8 cellular contexts compared by ENCODE assay signal in the genomic region with DNA sequence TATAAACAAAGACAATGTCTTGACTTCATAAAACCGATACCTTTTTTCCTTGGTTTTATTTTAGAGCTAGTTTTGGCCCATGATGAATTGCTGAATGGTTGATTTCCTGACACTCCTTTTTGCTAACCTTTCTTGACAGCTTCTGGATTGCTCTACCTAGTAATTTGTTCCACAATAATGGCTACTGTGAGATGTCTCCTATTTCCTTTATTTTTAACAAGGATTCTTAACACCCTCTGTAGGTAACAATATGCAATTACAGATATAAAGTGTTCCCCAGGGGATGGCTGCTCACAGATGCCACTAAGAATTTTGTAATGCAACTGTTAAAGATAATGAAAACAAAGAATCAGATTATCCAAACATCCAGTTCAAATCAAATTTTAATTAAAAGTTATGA.
A peak's percentile ranks its signal among the peaks of the same experiment; 100 is the strongest.
DNase-seq lines count a peak whose midpoint lies in the region; ATAC-seq, FAIRE-seq and TF ChIP-seq lines count a peak whose summit lies in the region.

No MANE protein-coding gene starts in this region.

- no peaks in the 10 kb centered on the region for H3K9me3 ChIP-seq in adipocyte (ENCODE audit: control insufficient read depth, low read length)
- no peaks in the 10 kb centered on the region for H3K9me3 ChIP-seq in upper lobe of right lung

- H3K27me3 ChIP-seq in adipocyte (replicated peaks; ENCODE audit: control insufficient read depth, insufficient read depth, low read length) (no peaks in the 10 kb centered on the region), upper lobe of right lung (no peaks in the 10 kb centered on the region)

- intact Hi-C loops in upper lobe of right lung (cut with DNase I): loop anchor here (10.0 kb wide), 1 partner anchor 247 kb away; no protein-coding TSS in a partner anchor
- intact Hi-C loops in activated naive CD4-positive, alpha-beta T cell treated with anti-CD3 and anti-CD28 coated beads for 36 hours (cut with micrococcal nuclease): loop anchor here (1.0 to 5.0 kb wide), 7 partner anchors 31 to 582 kb away; no protein-coding TSS in a partner anchor

- peak; percentile 100 for FAIRE-seq in islet of Langerhans (lab: Jason Lieb, UNC)

- H3K4me1 Mint-ChIP-seq in activated naive CD4-positive, alpha-beta T cell treated with anti-CD3 and anti-CD28 coated beads for 36 hours (ENCODE audit: low read depth): no peaks in the 10 kb centered on the region

- H3K36me3 Mint-ChIP-seq in activated naive CD4-positive, alpha-beta T cell treated with anti-CD3 and anti-CD28 coated beads for 36 hours (ENCODE audit: low read depth): no peaks in the 10 kb centered on the region

- no peak overlapping the region for H3K27ac Mint-ChIP-seq in activated naive CD4-positive, alpha-beta T cell treated with anti-CD3 and anti-CD28 coated beads for 36 hours

- H3K9me3 Mint-ChIP-seq in activated naive CD4-positive, alpha-beta T cell treated with anti-CD3 and anti-CD28 coated beads for 36 hours: no peaks in the 10 kb centered on the region

- peak; percentile 42 for DNase-seq in EH (ENCODE audit: low read depth)
- DNase-seq in NCI-H2081 (lab: John Stamatoyannopoulos, UW): peak; percentile 58 to 79
- DNase-seq in adipocyte (ENCODE audit: low read depth): peak; percentile 53
- DNase-seq in upper lobe of right lung: no peak
- no peak for DNase-seq in activated naive CD4-positive, alpha-beta T cell treated with anti-CD3 and anti-CD28 coated beads for 36 hours
- no peak for DNase-seq in hippocampal formation (lab: John Stamatoyannopoulos, UW)

- H3K4me3 Mint-ChIP-seq in activated naive CD4-positive, alpha-beta T cell treated with anti-CD3 and anti-CD28 coated beads for 36 hours: no peak overlapping the region

- no peak overlapping the region for H3K9ac ChIP-seq in adipocyte (ENCODE audit: low read length)

- H3K4me1 ChIP-seq in adipocyte (ENCODE audit: control insufficient read depth, insufficient read depth, low read length) (no peaks in the 10 kb centered on the region), upper lobe of right lung (no peaks in the 10 kb centered on the region)

- TF ChIP-seq CTCF in upper lobe of right lung (IDR thresholded peaks at IDR 0.05): peak; percentile 51

- H3K4me3 ChIP-seq in adipocyte (ENCODE audit: low read length) (no peak overlapping the region), upper lobe of right lung (no peak overlapping the region)

- no peaks in the 10 kb centered on the region for H3K27me3 Mint-ChIP-seq in activated naive CD4-positive, alpha-beta T cell treated with anti-CD3 and anti-CD28 coated beads for 36 hours (ENCODE audit: low read depth)

- no peak overlapping the region for H3K27ac ChIP-seq in upper lobe of right lung

- ATAC-seq in HG02571 (IDR thresholded peaks at IDR 0.05; ENCODE audit: unreplicated experiment) (peak; percentile 63), upper lobe of right lung (peak; percentile 56)

- no peaks in the 10 kb centered on the region for H3K36me3 ChIP-seq in adipocyte (ENCODE audit: control insufficient read depth, insufficient read depth, low read length, severe bottlenecking)
- H3K36me3 ChIP-seq in upper lobe of right lung: no peaks in the 10 kb centered on the region

- CTCF ChIA-PET in activated naive CD4-positive, alpha-beta T cell treated with anti-CD3 and anti-CD28 coated beads for 36 hours (lab: Charles Lee): interaction anchor here (0.6 to 7.3 kb wide), 24 partner anchors 9 to 583 kb away, joined by 3 to 58 read pairs (median 4); no protein-coding TSS in a partner anchor

Comparison
In these comparisons a context has a peak if more than half of its experiments do, and no peak if none do; other contexts are left out.
1. DNase-seq: peak in EH (single experiment), NCI-H2081 (2 of 2) and adipocyte (single experiment); none in upper lobe of right lung (single experiment), activated naive CD4-positive, alpha-beta T cell treated with anti-CD3 and anti-CD28 coated beads for 36 hours (single experiment) and hippocampal formation (0 of 2).